Comparison of ENCODE assay signal across 12 cellular contexts in the genomic region with DNA sequence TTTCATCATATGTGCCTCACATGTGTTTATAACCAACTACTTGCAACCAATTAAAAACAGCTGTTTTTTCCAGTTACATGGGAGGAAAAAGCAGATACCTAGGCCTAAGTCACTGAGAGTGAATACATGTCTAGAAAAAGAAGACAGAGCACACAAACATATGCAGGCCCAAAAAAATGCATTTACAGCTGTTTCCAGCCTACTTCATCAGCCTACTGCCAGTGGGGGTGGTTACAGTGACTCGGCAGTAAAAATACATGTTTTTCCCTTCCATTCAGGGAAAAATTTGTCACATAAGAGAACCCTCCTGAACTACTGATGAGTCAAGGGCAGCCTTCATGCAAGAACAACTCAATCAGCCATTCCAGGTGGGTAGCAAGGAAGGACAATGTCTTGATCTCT.
DNase-seq lines count a peak whose midpoint lies in the region; ATAC-seq and TF ChIP-seq lines count a peak whose summit lies in the region.
"Had no signal": no experiment of that assay in that cellular context is flagged by ENCODE, and none has a peak within 500 bp of the region (broad histone marks: within the 10 kb centered on the region; RNA-seq: fewer than 3 reads in every experiment).

No MANE protein-coding gene starts in this region.

- ATAC-seq in HG02884 (IDR thresholded peaks at IDR 0.05; ENCODE audit: unreplicated experiment): no peak
- ATAC-seq: naive thymus-derived CD4-positive, alpha-beta T cell had no signal

- no peaks in the 10 kb centered on the region for H3K79me2 ChIP-seq in OCI-LY7 (ENCODE audit: insufficient read depth, low read depth, low read length)

- no peak overlapping the region for H3K4me2 ChIP-seq in OCI-LY7 (ENCODE audit: low read length)

- H3K4me3 ChIP-seq in BJ (ENCODE audit: low read depth, low read length) (no peak overlapping the region), neutrophil (ENCODE audit: low read depth in 1 of 2, low read length in 1 of 2) (no peak overlapping the region), OCI-LY7 (ENCODE audit: low read depth, low read length, poor library complexity, severe bottlenecking) (no peak overlapping the region)

- intact Hi-C loops in OCI-LY7 (cut with micrococcal nuclease; ENCODE audit: unreplicated experiment): no loop called here

- DNase-seq in BJ (ENCODE audit: low read depth) (peak; percentile 80), LHCN-M2 (ENCODE audit: low read depth) (peak; percentile 68), dedifferentiated amniotic fluid mesenchymal stem cell (ENCODE audit: extremely low spot score) (peak; percentile 92), NCI-H510A (lab: John Stamatoyannopoulos, UW) (no peak), OCI-LY7 (ENCODE audit: low spot score) (no peak)
- DNase-seq in activated naive CD4-positive, alpha-beta T cell (lab: John Stamatoyannopoulos, UW): no peak
- DNase-seq: DMS79 treated with DMSO at 0.1 percent for 48 hours; Karpas-422; naive thymus-derived CD4-positive, alpha-beta T cell; NCI-H446 treated with DMSO at 0.1 percent for 48 hours had no signal

- H3K36me3 ChIP-seq in BJ (ENCODE audit: control insufficient read depth, insufficient read depth, low read length) (peaks cover 3% of the 10 kb centered on the region; the same call in 1 of the 2 replicates), neutrophil (no peaks in the 10 kb centered on the region), OCI-LY7 (ENCODE audit: insufficient read depth, low read length) (peaks cover 53% of the 10 kb centered on the region)

- H3K9me3 ChIP-seq in neutrophil (no peaks in the 10 kb centered on the region), OCI-LY7 (ENCODE audit: low read length) (no peaks in the 10 kb centered on the region)

- H2AFZ ChIP-seq in OCI-LY7 (ENCODE audit: low read length): no peak overlapping the region

- H3K4me1 ChIP-seq in neutrophil (ENCODE audit: control insufficient read depth in 1 of 2, insufficient read depth in 1 of 2, low read depth in 1 of 2, low read length in 1 of 2): peaks cover 79 to 84% of the 10 kb centered on the region in 2 experiments
- H3K4me1 ChIP-seq in OCI-LY7 (ENCODE audit: insufficient read depth, low read length, poor library complexity, severe bottlenecking): no peaks in the 10 kb centered on the region

- H3K27me3 ChIP-seq in BJ (ENCODE audit: control insufficient read depth, insufficient read depth, low read length): no peaks in the 10 kb centered on the region
- no peaks in the 10 kb centered on the region for H3K27me3 ChIP-seq in neutrophil

- H3K9me2 ChIP-seq in OCI-LY7 (ENCODE audit: insufficient read depth, low read length): no peaks in the 10 kb centered on the region

- peak overlapping the region; percentile 67 for H3K27ac ChIP-seq in neutrophil
- H3K27ac ChIP-seq in OCI-LY7 (ENCODE audit: low read depth, low read length, poor library complexity, severe bottlenecking): no peak overlapping the region

- H4K20me1 ChIP-seq in OCI-LY7 (ENCODE audit: insufficient read depth, low read length): no peaks in the 10 kb centered on the region

- POLR2A ChIA-PET in BJ (lab: Charles Lee): interaction anchor here (0.5 to 1.0 kb wide), 3 partner anchors 90 to 134 kb away, joined by 3 to 6 read pairs (median 3); a partner anchor contains a TSS
- POLR2A ChIA-PET in OCI-LY7 (lab: Charles Lee): no interaction called here

- BruUV-seq in OCI-LY7 (replicated peaks; lab: Mats Ljungman, UMichigan): no TSS peak

- TF ChIP-seq CTCF in BJ (IDR thresholded peaks at IDR 0.05; ENCODE audit: insufficient read depth, low read depth, low read length): no peak
- no peak for TF ChIP-seq CTCF in neutrophil (IDR thresholded peaks at IDR 0.05)
- TF ChIP-seq CTCF in OCI-LY7 (conservative IDR thresholded peaks at IDR 0.05; ENCODE audit: low read length): no peak

- CTCF ChIA-PET in BJ (lab: Yijun Ruan, JAX): interaction anchor here (0.9 to 1.6 kb wide), 5 partner anchors 9 to 127 kb away, joined by 3 to 6 read pairs (median 4); no protein-coding TSS in a partner anchor
- CTCF ChIA-PET in OCI-LY7 (lab: Charles Lee; ENCODE audit: unreplicated experiment): no interaction called here

Comparison
In these comparisons a context has a peak if more than half of its experiments do, and no peak if none do; other contexts are left out.
1. DNase-seq: peak in BJ (single experiment), LHCN-M2 (single experiment) and dedifferentiated amniotic fluid mesenchymal stem cell (single experiment); none in NCI-H510A (single experiment), OCI-LY7 (single experiment) and activated naive CD4-positive, alpha-beta T cell (0 of 4).